Comparison of ENCODE assay signal across 15 cellular contexts in genomic region chr1:2789164-2789985, GRCh38. TPM values are rescaled to one million over a fixed set of nuclear protein-coding genes. Genes with fewer than 3 reads are reported as not detected.
DNase-seq lines count a peak whose midpoint lies in the region; ATAC-seq and TF ChIP-seq lines count a peak whose summit lies in the region.
"Had no signal": no experiment of that assay in that cellular context is flagged by ENCODE, and none has a peak within 500 bp of the region (broad histone marks: within the 10 kb centered on the region; RNA-seq: fewer than 3 reads in every experiment).

No MANE protein-coding gene starts in this region.

- no peak for TF ChIP-seq POLR2A in prostate gland (IDR thresholded peaks at IDR 0.05)

- in situ Hi-C loops in HAP-1 (cut with MboI; ENCODE audit: low sequenced_read_pairs), result loop anchor here (25.0 kb wide), 1 partner anchor 602 kb away; the partner anchor contains the start of gene FAAP20

- H3K4me3 ChIP-seq in HAP-1, result no peak overlapping the region
- no peak overlapping the region for H3K4me3 ChIP-seq in MG63
- H3K4me3 ChIP-seq in prostate gland, result no peak overlapping the region
- H3K4me3 ChIP-seq: stomach had no signal

- H3K9me3 ChIP-seq in HAP-1 (0 out of 2 replicates have a peak, but pooled peaks cover 2% of the 10 kb centered on the region), MG63 (peaks cover 2% of the 10 kb centered on the region), prostate gland (no peaks in the 10 kb centered on the region)

- no peaks in the 10 kb centered on the region for H3K27me3 ChIP-seq in HAP-1 (ENCODE audit: low read depth)
- no peaks in the 10 kb centered on the region for H3K27me3 ChIP-seq in MG63
- H3K27me3 ChIP-seq in prostate gland (replicated peaks; ENCODE audit: insufficient read depth), result peaks cover 31% of the 10 kb centered on the region

- H3K36me3 ChIP-seq in HAP-1 (replicated peaks) (no peaks in the 10 kb centered on the region), MG63 (no peaks in the 10 kb centered on the region), prostate gland (no peaks in the 10 kb centered on the region)
- H3K36me3 ChIP-seq: stomach had no signal

- peaks cover 15% of the 10 kb centered on the region for H3K9me3 Mint-ChIP-seq in activated naive CD4-positive, alpha-beta T cell treated with anti-CD3 and anti-CD28 coated beads, Interleukin-2, amount 10 ng/mL, durations not matched to agents 7 days and 5 days
- H3K9me3 Mint-ChIP-seq in osteocyte (ENCODE audit: unreplicated experiment), result peaks cover 24% of the 10 kb centered on the region

- 11% methylated on average over 33 of the region's 79 CpGs for WGBS in prostate gland

- peaks cover 61% of the 10 kb centered on the region for H3K27me3 Mint-ChIP-seq in activated naive CD4-positive, alpha-beta T cell treated with anti-CD3 and anti-CD28 coated beads, Interleukin-2, amount 10 ng/mL, durations not matched to agents 7 days and 5 days
- no peaks in the 10 kb centered on the region for H3K27me3 Mint-ChIP-seq in osteocyte (ENCODE audit: unreplicated experiment)

- CTCF ChIA-PET in activated naive CD4-positive, alpha-beta T cell treated with anti-CD3 and anti-CD28 coated beads, Interleukin-2, amount 10 ng/mL, durations not matched to agents 7 days and 5 days (lab: Charles Lee), result interaction anchor here (0.9 to 1.1 kb wide), 3 partner anchors 233 to 506 kb away, joined by 3 read pairs; partner anchors contain the start of gene TNFRSF14

- TF ChIP-seq CTCF in osteocyte (IDR thresholded peaks at IDR 0.05) (no peak), prostate gland (IDR thresholded peaks at IDR 0.05) (no peak)

- H3K27ac Mint-ChIP-seq in activated naive CD4-positive, alpha-beta T cell treated with anti-CD3 and anti-CD28 coated beads, Interleukin-2, amount 10 ng/mL, durations not matched to agents 7 days and 5 days, result no peak overlapping the region
- H3K27ac Mint-ChIP-seq in osteocyte (ENCODE audit: unreplicated experiment), result no peak overlapping the region
- H3K27ac Mint-ChIP-seq: CD8-positive, alpha-beta T cell had no signal

- peaks cover 14% of the 10 kb centered on the region for H3K4me1 Mint-ChIP-seq in activated naive CD4-positive, alpha-beta T cell treated with anti-CD3 and anti-CD28 coated beads, Interleukin-2, amount 10 ng/mL, durations not matched to agents 7 days and 5 days
- no peaks in the 10 kb centered on the region for H3K4me1 Mint-ChIP-seq in osteocyte (ENCODE audit: unreplicated experiment)

- H3K4me1 ChIP-seq in HAP-1 (peaks cover 4% of the 10 kb centered on the region; the same call in 1 of the 2 replicates), prostate gland (replicated peaks) (no peaks in the 10 kb centered on the region)

- intact Hi-C loops in prostate gland (cut with DNase I), result no loop called here

- ATAC-seq in HG02938 (IDR thresholded peaks at IDR 0.05; ENCODE audit: unreplicated experiment), result no peak
- ATAC-seq: CD8-positive, alpha-beta T cell had no signal

- H3K4me3 Mint-ChIP-seq in activated naive CD4-positive, alpha-beta T cell treated with anti-CD3 and anti-CD28 coated beads, Interleukin-2, amount 10 ng/mL, durations not matched to agents 7 days and 5 days, result peak overlapping the region; percentile 28
- H3K4me3 Mint-ChIP-seq in osteocyte (ENCODE audit: unreplicated experiment), result no peak overlapping the region
- H3K4me3 Mint-ChIP-seq: CD8-positive, alpha-beta T cell had no signal

- H3K36me3 Mint-ChIP-seq in activated naive CD4-positive, alpha-beta T cell treated with anti-CD3 and anti-CD28 coated beads, Interleukin-2, amount 10 ng/mL, durations not matched to agents 7 days and 5 days, result peaks cover 2% of the 10 kb centered on the region
- no peaks in the 10 kb centered on the region for H3K36me3 Mint-ChIP-seq in osteocyte (ENCODE audit: unreplicated experiment)
- H3K36me3 Mint-ChIP-seq: CD8-positive, alpha-beta T cell had no signal

- H3K27ac ChIP-seq in prostate gland, result no peak overlapping the region
- H3K27ac ChIP-seq: stomach had no signal

- DNase-seq in activated naive CD4-positive, alpha-beta T cell treated with anti-CD3 and anti-CD28 coated beads, Interleukin-2, amount 10 ng/mL, durations not matched to agents 7 days and 5 days, result peak; percentile 24
- no peak for DNase-seq in activated naive CD4-positive, alpha-beta T cell treated with Interleukin-2 at 50 U/mL for 16 hours
- DNase-seq in HAP-1 (ENCODE audit: low spot score in 2 of 2) (peak; percentile 27 to 51), globus pallidus (ENCODE audit: low spot score) (peak; percentile 7), osteocyte (ENCODE audit: extremely low spot score, unreplicated experiment) (peak; percentile 82), MG63 (no peak), prostate gland (ENCODE audit: low spot score) (no peak)
- DNase-seq: ACHN; activated CD4-positive, alpha-beta T cell treated with anti-CD3 and anti-CD28 coated beads, Interleukin-2, amount 50 U/mL, for 4 hours; CD8-positive, alpha-beta T cell; mesenchymal stem cell; NCI-H1694; RPMI8226 had no signal

RNA-seq across cellular contexts. Expression of gene TTC34, which starts 12.1 kb away (rescaled TPM):
- total RNA-seq in osteocyte (1.4 and 1.7 TPM in 2 replicates), prostate gland (1 to 10 TPM in 1 of 2 donors, under 1 TPM in 1; 0.32 to 1.2 TPM)
- not detected in 2 replicates for total RNA-seq in MG63 (2014; rRNA removed; shearing (Covaris generic); ENCODE audit: low replicate concordance)

Comparison
In these comparisons a context has a peak if more than half of its experiments do, and no peak if none do; other contexts are left out.
1. DNase-seq: peak in activated naive CD4-positive, alpha-beta T cell treated with anti-CD3 and anti-CD28 coated beads, Interleukin-2, amount 10 ng/mL, durations not matched to agents 7 days and 5 days (single experiment), HAP-1 (2 of 2), globus pallidus (single experiment) and osteocyte (single experiment); none in activated naive CD4-positive, alpha-beta T cell treated with Interleukin-2 at 50 U/mL for 16 hours (single experiment), MG63 (single experiment) and prostate gland (single experiment).